14 cellular contexts compared by ENCODE assay signal in the genomic region with DNA sequence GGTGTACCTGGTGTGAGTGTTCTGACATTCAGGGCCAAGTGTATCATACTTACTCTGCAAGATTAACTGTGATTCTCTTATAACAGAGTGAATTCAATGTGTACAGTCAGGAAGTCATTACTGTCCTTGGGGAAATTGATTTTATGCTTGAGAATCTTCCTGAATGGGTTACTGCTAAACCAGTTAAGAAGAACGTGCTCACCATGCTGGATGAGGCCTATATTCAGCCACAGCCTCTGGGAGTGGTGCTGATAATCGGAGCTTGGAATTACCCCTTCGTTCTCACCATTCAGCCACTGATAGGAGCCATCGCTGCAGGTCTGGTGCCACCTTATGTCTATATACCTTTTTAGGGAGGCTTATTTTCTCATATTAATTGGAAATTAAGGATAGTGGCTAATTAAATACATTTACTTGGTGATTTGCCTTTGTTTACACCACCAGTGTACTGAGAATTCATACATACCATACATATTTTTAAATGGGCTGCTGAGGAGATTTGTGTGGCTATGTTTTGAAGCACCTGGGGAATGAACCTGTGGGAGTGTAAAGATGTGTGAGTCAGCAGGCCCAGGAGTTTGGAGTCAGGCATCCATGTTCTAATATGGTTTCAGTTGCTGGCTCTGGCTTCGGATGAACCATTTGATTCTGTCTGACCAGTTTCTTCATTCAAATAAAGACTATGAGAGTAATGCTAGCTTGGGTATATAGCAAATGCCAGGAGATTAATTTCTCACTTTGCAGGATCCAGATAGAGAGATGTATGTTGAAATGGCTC. TPM values are rescaled to one million over a fixed set of nuclear protein-coding genes. Genes with fewer than 3 reads are reported as not detected.
A peak's percentile ranks its signal among the peaks of the same experiment; 100 is the strongest.
DNase-seq lines count a peak whose midpoint lies in the region; ATAC-seq and TF ChIP-seq lines count a peak whose summit lies in the region.
"Had no signal": no experiment of that assay in that cellular context is flagged by ENCODE, and none has a peak within 500 bp of the region (broad histone marks: within the 10 kb centered on the region; RNA-seq: fewer than 3 reads in every experiment).

No MANE protein-coding gene starts in this region.

- H3K36me3 ChIP-seq in cardiac muscle cell, result peaks cover 18% of the 10 kb centered on the region
- H3K36me3 ChIP-seq in esophagus (ENCODE audit: control insufficient read depth in 2 of 2, insufficient read depth in 2 of 2, low read length in 1 of 2), result peaks cover 0 to 12% of the 10 kb centered on the region in 2 donors
- H3K36me3 ChIP-seq in neural cell (ENCODE audit: insufficient read depth, low read length), result no peaks in the 10 kb centered on the region
- H3K36me3 ChIP-seq in SJCRH30, result peaks cover 47% of the 10 kb centered on the region

- H3K9me3 Mint-ChIP-seq in activated T-cell treated with anti-CD3 and anti-CD28 coated beads, Interleukin-2, amount 50 U/mL, for 72 hours, result no peaks in the 10 kb centered on the region
- H3K9me3 Mint-ChIP-seq: naive thymus-derived CD8-positive, alpha-beta T cell had no signal

- CTCF ChIA-PET in GM10248 (lab: Yijun Ruan, JAX), result interaction anchor here (1.0 to 2.9 kb wide), 6 partner anchors 8 to 139 kb away, joined by 4 to 10 read pairs (median 4); no protein-coding TSS in a partner anchor

- H3K4me3 Mint-ChIP-seq in activated T-cell treated with anti-CD3 and anti-CD28 coated beads, Interleukin-2, amount 50 U/mL, for 72 hours, result no peak overlapping the region

- no peak overlapping the region for H3K4me2 ChIP-seq in neural cell (ENCODE audit: low read length)
- H3K4me2 ChIP-seq: KMS-11 had no signal

- intact Hi-C loops in Right ventricle myocardium inferior (cut with DNase I), result no loop called here

- H3K36me3 Mint-ChIP-seq in activated T-cell treated with anti-CD3 and anti-CD28 coated beads, Interleukin-2, amount 50 U/mL, for 72 hours (ENCODE audit: insufficient read depth in 2 of 2), result peaks cover 3 to 5% of the 10 kb centered on the region in 2 donors

- peaks cover 30% of the 10 kb centered on the region for H3K79me2 ChIP-seq in neural cell (replicated peaks; ENCODE audit: insufficient read depth, low read length)

- no peak overlapping the region for H3K27ac Mint-ChIP-seq in activated T-cell treated with anti-CD3 and anti-CD28 coated beads, Interleukin-2, amount 50 U/mL, for 72 hours

- TF ChIP-seq CTCF in cardiac muscle cell (IDR thresholded peaks at IDR 0.05; ENCODE audit: low read depth, low read length) (no peak), neural cell (IDR thresholded peaks at IDR 0.05; ENCODE audit: poor library complexity, severe bottlenecking) (no peak), GM10248 (IDR thresholded peaks at IDR 0.05; ENCODE audit: control extremely low read depth, extremely low read depth, low read depth, missing control alignments) (no peak)

- H3K9me2 ChIP-seq in neural cell (ENCODE audit: insufficient read depth, low read length), result no peaks in the 10 kb centered on the region

- DNase-seq in cardiac muscle cell (ENCODE audit: low read depth in 1 of 2, low spot score in 1 of 2) (no peak), Right ventricle myocardium inferior (ENCODE audit: missing footprints) (no peak), SJCRH30 (no peak), DMS 273 treated with DMSO at 0.1 percent for 48 hours (lab: John Stamatoyannopoulos, UW) (no peak), GM10248 (ENCODE audit: extremely low spot score) (no peak)
- no peak for DNase-seq in activated T-cell treated with anti-CD3 and anti-CD28 coated beads, Interleukin-2, amount 50 U/mL, for 72 hours
- DNase-seq: DMS53; effector memory CD4-positive, alpha-beta T cell; naive thymus-derived CD8-positive, alpha-beta T cell; NCI-H2081 treated with DMSO at 0.1 percent for 48 hours; stimulated activated naive CD4-positive, alpha-beta T cell had no signal

- peaks cover 6% of the 10 kb centered on the region for H3F3A ChIP-seq in neural cell (ENCODE audit: insufficient read depth, low read length, poor library complexity, severe bottlenecking)

- TF ChIP-seq RAD21 in neural cell (conservative IDR thresholded peaks at IDR 0.05), result no peak

- H3K9ac ChIP-seq in neural cell (ENCODE audit: low read length), result peak overlapping the region; percentile 7
- H3K9ac ChIP-seq: KMS-11 had no signal

- WGBS in esophagus, 2 donors, result 44 to 48% methylated on average over 5 of the region's 5 CpGs

- POLR2A ChIA-PET in GM10248 (lab: Yijun Ruan, JAX), result no interaction called here

- H3K4me3 ChIP-seq in cardiac muscle cell (no peak overlapping the region), esophagus (ENCODE audit: low read depth in 1 of 2, low read length in 2 of 2) (peak overlapping the region in 1 of 2 donors; percentile 74), neural cell (ENCODE audit: low read length) (peak overlapping the region; percentile 93), SJCRH30 (no peak overlapping the region)

- no peaks in the 10 kb centered on the region for H4K20me1 ChIP-seq in neural cell (ENCODE audit: insufficient read depth)

- H3K9me3 ChIP-seq in cardiac muscle cell (ENCODE audit: low read depth), result no peaks in the 10 kb centered on the region
- no peaks in the 10 kb centered on the region for H3K9me3 ChIP-seq in esophagus (ENCODE audit: control insufficient read depth in 2 of 2, insufficient read depth in 1 of 2, low read depth in 1 of 2, low read length in 1 of 2)
- no peaks in the 10 kb centered on the region for H3K9me3 ChIP-seq in neural cell (ENCODE audit: low read length)
- H3K9me3 ChIP-seq in SJCRH30 (replicated peaks), result peaks cover 16% of the 10 kb centered on the region; the same call in 1 of the 2 replicates

- H3K27me3 Mint-ChIP-seq in activated T-cell treated with anti-CD3 and anti-CD28 coated beads, Interleukin-2, amount 50 U/mL, for 72 hours (ENCODE audit: low read depth), result no peaks in the 10 kb centered on the region
- H3K27me3 Mint-ChIP-seq: naive thymus-derived CD8-positive, alpha-beta T cell had no signal

- H3K27ac ChIP-seq in cardiac muscle cell (peak overlapping the region; percentile 25), esophagus (ENCODE audit: low read depth in 2 of 2, low read length in 1 of 2) (peak overlapping the region; percentile 85 to 86), neural cell (ENCODE audit: low read length) (no peak overlapping the region), SJCRH30 (no peak overlapping the region)
- H3K27ac ChIP-seq: KMS-11 had no signal

- no peak for TF ChIP-seq EP300 in neural cell (conservative IDR thresholded peaks at IDR 0.05; ENCODE audit: poor library complexity, severe bottlenecking)

- H3K27me3 ChIP-seq in cardiac muscle cell (no peaks in the 10 kb centered on the region), esophagus (ENCODE audit: control insufficient read depth in 1 of 2, insufficient read depth in 2 of 2, low read length in 2 of 2) (no peaks in the 10 kb centered on the region), neural cell (ENCODE audit: insufficient read depth, low read depth, low read length) (no peaks in the 10 kb centered on the region), SJCRH30 (no peaks in the 10 kb centered on the region)

- peaks cover 40% of the 10 kb centered on the region for H3K4me1 Mint-ChIP-seq in activated T-cell treated with anti-CD3 and anti-CD28 coated beads, Interleukin-2, amount 50 U/mL, for 72 hours (ENCODE audit: low read depth)

- no peak overlapping the region for H2AFZ ChIP-seq in neural cell (ENCODE audit: low read depth, low read length)

- H3K4me1 ChIP-seq in cardiac muscle cell (ENCODE audit: low read depth), result peaks cover 33% of the 10 kb centered on the region
- H3K4me1 ChIP-seq in esophagus (ENCODE audit: control insufficient read depth in 2 of 2, insufficient read depth in 2 of 2, low read length in 1 of 2), result peaks cover 3 to 14% of the 10 kb centered on the region in 2 donors
- peaks cover 15% of the 10 kb centered on the region for H3K4me1 ChIP-seq in SJCRH30

- no peak for ATAC-seq in Right ventricle myocardium inferior
- no peak for ATAC-seq in activated T-cell treated with anti-CD3 and anti-CD28 coated beads, Interleukin-2, amount 50 U/mL, for 72 hours (replicated peaks in 1 of 2)
- ATAC-seq: naive thymus-derived CD8-positive, alpha-beta T cell had no signal

TF ChIP-seq in neural cell, 6 proteins besides CTCF, POLR2A, EP300 and RAD21 (continues in another document):
- TF ChIP-seq SMC3 (conservative IDR thresholded peaks at IDR 0.05; ENCODE audit: poor library complexity), result no peak
- no peak for TF ChIP-seq MXI1 (conservative IDR thresholded peaks at IDR 0.05; ENCODE audit: poor library complexity, severe bottlenecking)
- TF ChIP-seq EZH2 (IDR thresholded peaks at IDR 0.05; ENCODE audit: borderline replicate concordance, insufficient read depth, low read length, poor library complexity, severe bottlenecking), result no peak
- TF ChIP-seq, protein P1, sequence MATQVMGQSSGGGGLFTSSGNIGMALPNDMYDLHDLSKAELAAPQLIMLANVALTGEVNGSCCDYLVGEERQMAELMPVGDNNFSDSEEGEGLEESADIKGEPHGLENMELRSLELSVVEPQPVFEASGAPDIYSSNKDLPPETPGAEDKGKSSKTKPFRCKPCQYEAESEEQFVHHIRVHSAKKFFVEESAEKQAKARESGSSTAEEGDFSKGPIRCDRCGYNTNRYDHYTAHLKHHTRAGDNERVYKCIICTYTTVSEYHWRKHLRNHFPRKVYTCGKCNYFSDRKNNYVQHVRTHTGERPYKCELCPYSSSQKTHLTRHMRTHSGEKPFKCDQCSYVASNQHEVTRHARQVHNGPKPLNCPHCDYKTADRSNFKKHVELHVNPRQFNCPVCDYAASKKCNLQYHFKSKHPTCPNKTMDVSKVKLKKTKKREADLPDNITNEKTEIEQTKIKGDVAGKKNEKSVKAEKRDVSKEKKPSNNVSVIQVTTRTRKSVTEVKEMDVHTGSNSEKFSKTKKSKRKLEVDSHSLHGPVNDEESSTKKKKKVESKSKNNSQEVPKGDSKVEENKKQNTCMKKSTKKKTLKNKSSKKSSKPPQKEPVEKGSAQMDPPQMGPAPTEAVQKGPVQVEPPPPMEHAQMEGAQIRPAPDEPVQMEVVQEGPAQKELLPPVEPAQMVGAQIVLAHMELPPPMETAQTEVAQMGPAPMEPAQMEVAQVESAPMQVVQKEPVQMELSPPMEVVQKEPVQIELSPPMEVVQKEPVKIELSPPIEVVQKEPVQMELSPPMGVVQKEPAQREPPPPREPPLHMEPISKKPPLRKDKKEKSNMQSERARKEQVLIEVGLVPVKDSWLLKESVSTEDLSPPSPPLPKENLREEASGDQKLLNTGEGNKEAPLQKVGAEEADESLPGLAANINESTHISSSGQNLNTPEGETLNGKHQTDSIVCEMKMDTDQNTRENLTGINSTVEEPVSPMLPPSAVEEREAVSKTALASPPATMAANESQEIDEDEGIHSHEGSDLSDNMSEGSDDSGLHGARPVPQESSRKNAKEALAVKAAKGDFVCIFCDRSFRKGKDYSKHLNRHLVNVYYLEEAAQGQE (IDR thresholded peaks at IDR 0.05; ENCODE audit: borderline replicate concordance), result no peak
- TF ChIP-seq TAF1 (IDR thresholded peaks at IDR 0.05; ENCODE audit: low read depth), result no peak

RNA-seq across cellular contexts. Expression of gene ALDH3A2, which starts 3.1 kb away (rescaled TPM):
- total RNA-seq in cardiac muscle cell (123 and 189 TPM in 2 replicates), Right ventricle myocardium inferior (64.4 TPM)
- polyA plus RNA-seq in cardiac muscle cell (75.2 and 86.0 TPM in 2 replicates), esophagus (100 to 1,000 TPM in 1 of 2 donors, 10 to 100 TPM in 1; 77.3 to 106 TPM), neural cell (36.2 and 51.2 TPM in 2 replicates)
- polyA minus RNA-seq in neural cell, result 52.3 and 66.1 TPM in 2 replicates
- total RNA-seq in SJCRH30 (2014; rRNA removed; shearing (Covaris generic)), result 117 and 135 TPM in 2 replicates
- total RNA-seq in activated T-cell treated with anti-CD3 and anti-CD28 coated beads, Interleukin-2, amount 50 U/mL, for 72 hours, result 10 to 100 TPM; 19.7 to 25.1 TPM

Comparison
In these comparisons a context has a peak if more than half of its experiments do, and no peak if none do; other contexts are left out.
1. H3K27ac ChIP-seq: peak in cardiac muscle cell (single experiment) and esophagus (2 of 2); none in neural cell (single experiment) and SJCRH30 (single experiment).